In genomic region chr5:159185773-159186172, GRCh38 we compare ENCODE assay signal across 13 cellular contexts. TPM values are rescaled to one million over a fixed set of nuclear protein-coding genes. Genes with fewer than 3 reads are reported as not detected.
DNase-seq lines count a peak whose midpoint lies in the region; ATAC-seq, FAIRE-seq and TF ChIP-seq lines count a peak whose summit lies in the region.
"Had no signal": no experiment of that assay in that cellular context is flagged by ENCODE, and none has a peak within 500 bp of the region (broad histone marks: within the 10 kb centered on the region; RNA-seq: fewer than 3 reads in every experiment).

No MANE protein-coding gene starts in this region.

- no peak overlapping the region for H3K4me3 ChIP-seq in ACC112 (ENCODE audit: low read depth, low read length)
- no peak overlapping the region for H3K4me3 ChIP-seq in astrocyte (ENCODE audit: insufficient read depth, low read depth, low read length)
- H3K4me3 ChIP-seq in naive thymus-derived CD4-positive, alpha-beta T cell (ENCODE audit: low read length): no peak overlapping the region
- H3K4me3 ChIP-seq: BLaER1 treated with 17β-estradiol and CSF1 and Interleukin-3, amounts not matched to agents 10 nM and 100 nM; HAP-1; right atrium auricular region had no signal

- H3K9ac ChIP-seq in H9 (ENCODE audit: extremely low read depth, insufficient read length, low read length) (no peak overlapping the region), astrocyte (ENCODE audit: low read length) (peak overlapping the region; percentile 75)
- H3K9ac ChIP-seq: BLaER1 treated with 17β-estradiol and CSF1 and Interleukin-3, amounts not matched to agents 10 nM and 100 nM had no signal

- H3K9me3 ChIP-seq in H9 (ENCODE audit: control insufficient read depth, low read depth, low read length) (no peaks in the 10 kb centered on the region), astrocyte (ENCODE audit: insufficient read depth, low read depth, low read length) (no peaks in the 10 kb centered on the region)
- no peaks in the 10 kb centered on the region for H3K9me3 ChIP-seq in naive thymus-derived CD4-positive, alpha-beta T cell (ENCODE audit: control insufficient read depth in 2 of 3, low read length in 3 of 3)
- H3K9me3 ChIP-seq: BLaER1 treated with 17β-estradiol and CSF1 and Interleukin-3, amounts not matched to agents 10 nM and 100 nM; HAP-1; right atrium auricular region had no signal

- no peak overlapping the region for H4K8ac ChIP-seq in H9 (replicated peaks; ENCODE audit: insufficient read length, low read depth, low read length)

- H3K79me2 ChIP-seq in ACC112 (ENCODE audit: control insufficient read depth, insufficient read depth, low read length, unreplicated experiment): peaks cover 55% of the 10 kb centered on the region
- H3K79me2 ChIP-seq in H9 (ENCODE audit: insufficient read depth, low read length): no peaks in the 10 kb centered on the region
- H3K79me2 ChIP-seq in astrocyte (ENCODE audit: insufficient read depth, low read length): peaks cover 71% of the 10 kb centered on the region

- H3K23ac ChIP-seq in H9 (ENCODE audit: insufficient read length, low read depth, low read length): no peak overlapping the region

- DNase-seq in H9 (no peak), astrocyte (ENCODE audit: low read depth) (no peak), H54 (ENCODE audit: insufficient read length, low spot score) (no peak), NCI-H2196 (lab: John Stamatoyannopoulos, UW; ENCODE audit: unreplicated experiment) (no peak)
- DNase-seq in naive thymus-derived CD4-positive, alpha-beta T cell: no peak
- DNase-seq: activated naive CD8-positive, alpha-beta T cell treated with anti-CD3 and anti-CD28 coated beads, Interleukin-2, amount 10 ng/mL, durations not matched to agents 7 days and 5 days had no signal

- H3T11ph ChIP-seq in H9 (ENCODE audit: low read length): no peak overlapping the region

- no peak overlapping the region for H3K4me3 Mint-ChIP-seq in H9
- H3K4me3 Mint-ChIP-seq in astrocyte (ENCODE audit: unreplicated experiment): no peak overlapping the region
- no peak overlapping the region for H3K4me3 Mint-ChIP-seq in naive thymus-derived CD4-positive, alpha-beta T cell
- H3K4me3 Mint-ChIP-seq: activated naive CD8-positive, alpha-beta T cell treated with anti-CD3 and anti-CD28 coated beads, Interleukin-2, amount 10 ng/mL, durations not matched to agents 7 days and 5 days; T-helper 1 cell treated with Interleukin-12 subunit alpha and Interleukin-12 subunit beta and Interleukin-4 antibody, amounts not matched to agents 30 μg/mL and 1 μg/mL, for 36 hours had no signal

- H3K14ac ChIP-seq in H9 (ENCODE audit: insufficient read depth, low read length): no peak overlapping the region

- FAIRE-seq in astrocyte (lab: Jason Lieb, UNC) (no peak), H54 (lab: Jason Lieb, UNC) (no peak)

- H3K27ac ChIP-seq in ACC112 (ENCODE audit: low read depth, low read length) (peak overlapping the region; percentile 98), H9 (ENCODE audit: insufficient read length, low read depth, low read length) (no peak overlapping the region), astrocyte (ENCODE audit: low read depth, low read length) (peak overlapping the region; percentile 96)
- H3K27ac ChIP-seq in naive thymus-derived CD4-positive, alpha-beta T cell (ENCODE audit: low read depth, low read length): no peak overlapping the region

- H3K27ac Mint-ChIP-seq in H9 (peak overlapping the region; percentile 67 to 91 (median 72); a peak in 6 of 7 replicates), astrocyte (ENCODE audit: unreplicated experiment) (peak overlapping the region; percentile 78)
- peak overlapping the region in 7 of 9 donors; percentile 23 to 86 (median 48) for H3K27ac Mint-ChIP-seq in naive thymus-derived CD4-positive, alpha-beta T cell

- no peaks in the 10 kb centered on the region for H3K9me3 Mint-ChIP-seq in H9
- no peaks in the 10 kb centered on the region for H3K9me3 Mint-ChIP-seq in astrocyte (ENCODE audit: unreplicated experiment)
- H3K9me3 Mint-ChIP-seq in naive thymus-derived CD4-positive, alpha-beta T cell: no peaks in the 10 kb centered on the region
- H3K9me3 Mint-ChIP-seq: activated naive CD8-positive, alpha-beta T cell treated with anti-CD3 and anti-CD28 coated beads, Interleukin-2, amount 10 ng/mL, durations not matched to agents 7 days and 5 days; T-helper 1 cell treated with Interleukin-12 subunit alpha and Interleukin-12 subunit beta and Interleukin-4 antibody, amounts not matched to agents 30 μg/mL and 1 μg/mL, for 36 hours had no signal

- H2AFZ ChIP-seq in ACC112 (ENCODE audit: low read length, unreplicated experiment) (no peak overlapping the region), H9 (ENCODE audit: low read length) (no peak overlapping the region), astrocyte (ENCODE audit: low read depth, low read length) (no peak overlapping the region)

- intact Hi-C loops in naive thymus-derived CD4-positive, alpha-beta T cell (cut with micrococcal nuclease): loop anchor here in 1 of 2 donors (2.0 kb wide), 1 partner anchor 13 kb away; no protein-coding TSS in a partner anchor

- no peak overlapping the region for H2BK15ac ChIP-seq in H9 (ENCODE audit: low read depth, low read length)

- peaks cover 28% of the 10 kb centered on the region for H3K36me3 ChIP-seq in ACC112 (ENCODE audit: insufficient read depth, low read length)
- peaks cover 3% of the 10 kb centered on the region for H3K36me3 ChIP-seq in astrocyte (ENCODE audit: insufficient read depth, low read length)
- peaks cover 0 to 33% (median 11%) of the 10 kb centered on the region in 3 experiments for H3K36me3 ChIP-seq in naive thymus-derived CD4-positive, alpha-beta T cell (ENCODE audit: control insufficient read depth in 2 of 3, insufficient read depth in 3 of 3, low read length in 3 of 3)

- no peak overlapping the region for H3K56ac ChIP-seq in H9 (ENCODE audit: insufficient read length, low read depth, low read length)

- H2BK12ac ChIP-seq in H9 (ENCODE audit: insufficient read length, low read depth, low read length): no peak overlapping the region

- H3K27me3 ChIP-seq in ACC112 (ENCODE audit: insufficient read depth, low read length) (no peaks in the 10 kb centered on the region), H9 (ENCODE audit: insufficient read depth, low read length) (no peaks in the 10 kb centered on the region), astrocyte (ENCODE audit: insufficient read depth, low read length) (no peaks in the 10 kb centered on the region)
- H3K27me3 ChIP-seq in naive thymus-derived CD4-positive, alpha-beta T cell (ENCODE audit: control insufficient read depth in 2 of 2, insufficient read depth in 2 of 2, low read length in 2 of 2): no peaks in the 10 kb centered on the region
- H3K27me3 ChIP-seq: BLaER1 treated with 17β-estradiol and CSF1 and Interleukin-3, amounts not matched to agents 10 nM and 100 nM; right atrium auricular region had no signal

- H3K18ac ChIP-seq in H9 (ENCODE audit: insufficient read length, low read depth, low read length): no peak overlapping the region

- no peaks in the 10 kb centered on the region for H3K79me1 ChIP-seq in H9 (ENCODE audit: insufficient read depth, low read depth, low read length, poor library complexity, severe bottlenecking)

- no CpG with 5 or more reads among the region's 10 CpGs for WGBS in H9 (ENCODE audit: extremely low coverage, insufficient read length, low lambda C conversion rate)

- H2BK5ac ChIP-seq in H9 (ENCODE audit: insufficient read length, low read length): no peak overlapping the region

- POLR2A ChIA-PET in naive thymus-derived CD4-positive, alpha-beta T cell (lab: Charles Lee): interaction anchor here (0.7 to 1.6 kb wide), 2 partner anchors 12 to 131 kb away, joined by 3 read pairs; no protein-coding TSS in a partner anchor

- no peaks in the 10 kb centered on the region for H3K27me3 Mint-ChIP-seq in H9 (ENCODE audit: low read depth)
- H3K27me3 Mint-ChIP-seq in astrocyte (ENCODE audit: low read depth, unreplicated experiment): no peaks in the 10 kb centered on the region
- no peaks in the 10 kb centered on the region for H3K27me3 Mint-ChIP-seq in naive thymus-derived CD4-positive, alpha-beta T cell
- H3K27me3 Mint-ChIP-seq: activated naive CD8-positive, alpha-beta T cell treated with anti-CD3 and anti-CD28 coated beads, Interleukin-2, amount 10 ng/mL, durations not matched to agents 7 days and 5 days had no signal

- H3K4me2 ChIP-seq in H9 (ENCODE audit: insufficient read depth, insufficient read length, low read length): no peak overlapping the region
- peak overlapping the region; percentile 67 for H3K4me2 ChIP-seq in astrocyte (ENCODE audit: low read length)

- no peak overlapping the region for H2BK120ac ChIP-seq in H9 (ENCODE audit: low read depth, low read length, poor library complexity, severe bottlenecking)

- no peak overlapping the region for H3K4ac ChIP-seq in H9 (ENCODE audit: low read depth, low read length)

- H2BK20ac ChIP-seq in H9 (ENCODE audit: low read depth, low read length, poor library complexity, severe bottlenecking): no peak overlapping the region

- H3K36me3 Mint-ChIP-seq in H9 (ENCODE audit: insufficient read depth in 1 of 3, low read depth in 3 of 3): peaks cover 4 to 25% (median 25%) of the 10 kb centered on the region in 3 experiments
- peaks cover 17% of the 10 kb centered on the region for H3K36me3 Mint-ChIP-seq in astrocyte (ENCODE audit: low read depth, unreplicated experiment)
- H3K36me3 Mint-ChIP-seq in naive thymus-derived CD4-positive, alpha-beta T cell: peaks cover 0 to 36% (median 20%) of the 10 kb centered on the region in 5 donors

- ATAC-seq in naive thymus-derived CD4-positive, alpha-beta T cell: no peak
- ATAC-seq in HG02571 (IDR thresholded peaks at IDR 0.05; ENCODE audit: unreplicated experiment) (no peak), GM21528 (IDR thresholded peaks at IDR 0.05; ENCODE audit: low FRiP score, unreplicated experiment) (no peak)

- no peak overlapping the region for H2AK5ac ChIP-seq in H9 (ENCODE audit: insufficient read length, low read length)

- peaks cover 5 to 8% of the 10 kb centered on the region in 2 experiments for H3K4me1 Mint-ChIP-seq in H9
- peaks cover 49% of the 10 kb centered on the region for H3K4me1 Mint-ChIP-seq in astrocyte (ENCODE audit: low read depth, unreplicated experiment)
- peaks cover 20 to 83% (median 74%) of the 10 kb centered on the region in 7 donors for H3K4me1 Mint-ChIP-seq in naive thymus-derived CD4-positive, alpha-beta T cell

- H3K23me2 ChIP-seq in H9 (ENCODE audit: insufficient read length, low read depth, low read length, poor library complexity, severe bottlenecking): no peaks in the 10 kb centered on the region

- no peak overlapping the region for H4K5ac ChIP-seq in H9 (ENCODE audit: insufficient read length, low read depth, low read length)

- H4K20me1 ChIP-seq in H9 (ENCODE audit: control insufficient read depth, insufficient read depth, insufficient read length): no peaks in the 10 kb centered on the region
- no peaks in the 10 kb centered on the region for H4K20me1 ChIP-seq in astrocyte (ENCODE audit: insufficient read depth, low read length)

- TF ChIP-seq CTCF in H9 (conservative IDR thresholded peaks at IDR 0.05) (no peak), astrocyte (IDR thresholded peaks at IDR 0.05; ENCODE audit: insufficient read depth, low read depth, low read length) (no peak)

- TF ChIP-seq POLR2A in H54 (IDR thresholded peaks at IDR 0.05; ENCODE audit: low read depth, low read length): no peak

- no peak overlapping the region for H4K91ac ChIP-seq in H9 (ENCODE audit: insufficient read length, low read depth, low read length)

- H3K4me1 ChIP-seq in ACC112 (ENCODE audit: control insufficient read depth, insufficient read depth, low read length, unreplicated experiment): peaks cover 66% of the 10 kb centered on the region
- no peaks in the 10 kb centered on the region for H3K4me1 ChIP-seq in H9 (ENCODE audit: insufficient read depth, low read length)
- H3K4me1 ChIP-seq in astrocyte (ENCODE audit: insufficient read depth, low read length): peaks cover 51% of the 10 kb centered on the region
- peaks cover 0 to 5% of the 10 kb centered on the region in 2 donors for H3K4me1 ChIP-seq in naive thymus-derived CD4-positive, alpha-beta T cell (ENCODE audit: control insufficient read depth in 2 of 2, insufficient read depth in 2 of 2, low read length in 2 of 2)

- CTCF ChIA-PET in naive thymus-derived CD4-positive, alpha-beta T cell (lab: Charles Lee): no interaction called here

RNA-seq across cellular contexts. Expression of gene RNF145, which starts 23.6 kb away (rescaled TPM):
- 59.1 and 61.4 TPM in 2 replicates for total RNA-seq in H9 (2021)
- total RNA-seq in astrocyte: 48.0 and 54.0 TPM in 2 replicates
- total RNA-seq in naive thymus-derived CD4-positive, alpha-beta T cell: 100 to 1,000 TPM in 1 of 5 experiments, 10 to 100 TPM in 4; 51.8 to 142 (median 70.6) TPM
- 10 to 100 TPM; 10.8 to 12.6 TPM for polyA plus RNA-seq in naive thymus-derived CD4-positive, alpha-beta T cell

Comparison
In these comparisons a context has a peak if more than half of its experiments do, and no peak if none do; other contexts are left out.
1. H3K27ac ChIP-seq: peak in ACC112 (single experiment) and astrocyte (single experiment); none in H9 (single experiment) and naive thymus-derived CD4-positive, alpha-beta T cell (single experiment).
2. Peak in every context shown above with its lines, with median percentiles within 50 percentile points of each other: H3K27ac Mint-ChIP-seq.